ENCODE assay signal across 24 cellular contexts in the genomic region with DNA sequence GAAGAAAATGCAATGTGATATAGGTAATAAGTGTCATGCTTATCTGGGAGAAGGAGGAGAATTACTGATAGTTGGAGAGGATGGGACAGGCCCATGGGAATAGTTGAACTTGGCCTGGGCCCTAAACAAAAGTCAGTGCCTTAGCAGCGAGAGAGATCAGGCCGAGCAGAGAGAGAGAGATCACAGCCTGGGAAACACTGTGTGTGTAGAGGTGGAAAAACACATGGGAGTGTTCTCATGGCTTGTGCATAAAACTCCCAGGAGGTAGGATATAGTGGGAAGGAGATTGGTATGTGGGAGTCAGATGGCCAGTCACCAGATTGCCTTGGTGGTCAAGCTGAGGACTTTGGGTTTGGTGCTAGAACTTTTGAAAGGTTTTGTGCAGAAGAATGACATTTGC.
"Had no signal": no experiment of that assay in that cellular context is flagged by ENCODE, and none has a peak within 500 bp of the region (broad histone marks: within the 10 kb centered on the region; RNA-seq: fewer than 3 reads in every experiment).

No MANE protein-coding gene starts in this region.

- H3K9me3 Mint-ChIP-seq: activated CD4-positive, alpha-beta memory T cell treated with anti-CD3 and anti-CD28 coated beads for 36 hours; activated naive CD4-positive, alpha-beta T cell treated with anti-CD3 and anti-CD28 coated beads, Interleukin-2, amount 10 ng/mL, durations not matched to agents 7 days and 5 days; activated naive CD8-positive, alpha-beta T cell treated with anti-CD3 and anti-CD28 coated beads, Interleukin-2, amount 10 ng/mL, durations not matched to agents 7 days and 5 days; activated T-cell treated with anti-CD3 and anti-CD28 coated beads, Interleukin-2, amount 50 U/mL, for 4 hours; activated T-helper 2 cell treated with anti-CD3 and anti-CD28 coated beads, Interferon-gamma antibody, Interleukin-2, Interleukin-4, amounts not matched to agents 10 μg/mL and 5 μg/mL and 100 μg/mL, durations not matched to agents 14 hours and 24 hours and 36 hours had no signal

- H3K27ac ChIP-seq: SJSA1 had no signal

- H3K27me3 Mint-ChIP-seq: activated B cell treated with CpG ODN at 0.5 μM for 24 hours; activated CD4-positive, alpha-beta memory T cell treated with anti-CD3 and anti-CD28 coated beads for 36 hours; activated CD4-positive, alpha-beta T cell treated with anti-CD3 and anti-CD28 coated beads, Interleukin-2, amount 10 ng/mL, durations not matched to agents 24 days and 14 days; activated naive CD4-positive, alpha-beta T cell treated with anti-CD3 and anti-CD28 coated beads, Interleukin-2, amount 10 ng/mL, durations not matched to agents 7 days and 5 days; activated naive CD8-positive, alpha-beta T cell treated with anti-CD3 and anti-CD28 coated beads, Interleukin-2, amount 10 ng/mL, durations not matched to agents 7 days and 5 days; T-helper 17 cell had no signal

- H3K36me3 ChIP-seq: MG63, SJSA1 had no signal

- H3K4me3 Mint-ChIP-seq: activated B cell treated with CpG ODN at 0.5 μM for 24 hours; activated CD4-positive, alpha-beta memory T cell treated with anti-CD3 and anti-CD28 coated beads for 36 hours; activated CD4-positive, alpha-beta T cell treated with anti-CD3 and anti-CD28 coated beads, Interleukin-2, amount 10 ng/mL, durations not matched to agents 24 days and 14 days; activated naive CD4-positive, alpha-beta T cell treated with anti-CD3 and anti-CD28 coated beads, Interleukin-2, amount 10 ng/mL, durations not matched to agents 7 days and 5 days; activated naive CD8-positive, alpha-beta T cell treated with anti-CD3 and anti-CD28 coated beads, Interleukin-2, amount 10 ng/mL, durations not matched to agents 7 days and 5 days; activated T-cell treated with anti-CD3 and anti-CD28 coated beads, Interleukin-2, amount 50 U/mL, for 4 hours; T-helper 17 cell had no signal

- ATAC-seq: activated T-cell treated with anti-CD3 and anti-CD28 coated beads, Interleukin-2, amount 50 U/mL, for 4 hours; PC-3; T-helper 17 cell had no signal

- H3K4me1 ChIP-seq: SJSA1 had no signal

- DNase-seq: activated B cell treated with CpG ODN at 0.5 μM for 24 hours; activated CD4-positive, alpha-beta memory T cell treated with anti-CD3 and anti-CD28 coated beads for 36 hours; activated CD4-positive, alpha-beta T cell treated with anti-CD3 and anti-CD28 coated beads for 1 hour; activated CD4-positive, alpha-beta T cell treated with anti-CD3 and anti-CD28 coated beads, Interleukin-2, amount 10 ng/mL, durations not matched to agents 24 days and 14 days; activated CD8-positive, alpha-beta memory T cell treated with anti-CD3 and anti-CD28 coated beads for 24 hours; activated gamma-delta T cell treated with Interleukin-2 at 50 U/mL for 16 hours; activated naive CD4-positive, alpha-beta T cell treated with anti-CD3 and anti-CD28 coated beads, Interleukin-2, amount 10 ng/mL, durations not matched to agents 7 days and 5 days; activated naive CD8-positive, alpha-beta T cell treated with anti-CD3 and anti-CD28 coated beads, Interleukin-2, amount 10 ng/mL, durations not matched to agents 7 days and 5 days; activated T-cell treated with anti-CD3 and anti-CD28 coated beads, Interleukin-2, amount 50 U/mL, for 4 hours; aorta; MG63; MV-4-11; NCI-H1092 treated with DMSO at 0.1 percent for 48 hours; NCI-H1417 treated with DMSO at 0.1 percent for 48 hours; NCI-H187; NCI-H2081; NCI-H446; NCI-H524; PC-3; SHP77; T-helper 17 cell; T-helper 9 cell had no signal

- H3K4me3 ChIP-seq: MG63, SJSA1 had no signal

- H3K27ac Mint-ChIP-seq: activated B cell treated with CpG ODN at 0.5 μM for 24 hours; activated CD4-positive, alpha-beta memory T cell treated with anti-CD3 and anti-CD28 coated beads for 36 hours; activated CD4-positive, alpha-beta T cell treated with anti-CD3 and anti-CD28 coated beads, Interleukin-2, amount 10 ng/mL, durations not matched to agents 24 days and 14 days; activated naive CD4-positive, alpha-beta T cell treated with anti-CD3 and anti-CD28 coated beads, Interleukin-2, amount 10 ng/mL, durations not matched to agents 7 days and 5 days; activated naive CD8-positive, alpha-beta T cell treated with anti-CD3 and anti-CD28 coated beads, Interleukin-2, amount 10 ng/mL, durations not matched to agents 7 days and 5 days; activated T-helper 2 cell treated with anti-CD3 and anti-CD28 coated beads, Interferon-gamma antibody, Interleukin-2, Interleukin-4, amounts not matched to agents 10 μg/mL and 5 μg/mL and 100 μg/mL, durations not matched to agents 14 hours and 24 hours and 36 hours; T-helper 17 cell had no signal

- H3K4me1 Mint-ChIP-seq: activated CD4-positive, alpha-beta T cell treated with anti-CD3 and anti-CD28 coated beads, Interleukin-2, amount 10 ng/mL, durations not matched to agents 24 days and 14 days; activated naive CD4-positive, alpha-beta T cell treated with anti-CD3 and anti-CD28 coated beads, Interleukin-2, amount 10 ng/mL, durations not matched to agents 7 days and 5 days; activated naive CD8-positive, alpha-beta T cell treated with anti-CD3 and anti-CD28 coated beads, Interleukin-2, amount 10 ng/mL, durations not matched to agents 7 days and 5 days; T-helper 17 cell had no signal

- H3K9me3 ChIP-seq: MG63, SJSA1 had no signal

- H3K27me3 ChIP-seq: MG63, SJSA1 had no signal
